ENCODE assay signal across 1 cellular context in genomic region chr7:101953248-101953819, GRCh38.
TF ChIP-seq lines count a peak whose summit lies in the region.

No MANE protein-coding gene starts in this region.

TF ChIP-seq in GM12878, 131 proteins besides CTCF, POLR2A, EP300 and RAD21 (continued from another document):
- TF ChIP-seq REST (IDR thresholded peaks at IDR 0.05; ENCODE audit: low read depth, low read length) (no peak), BRCA1 (IDR thresholded peaks at IDR 0.05; ENCODE audit: low read depth, low read length) (no peak), CBFB (IDR thresholded peaks at IDR 0.05; ENCODE audit: low read depth) (no peak), IKZF1 (conservative IDR thresholded peaks at IDR 0.05) (peak; percentile 44; the same call in 1 of the 2 replicates), ZNF207 (IDR thresholded peaks at IDR 0.05; ENCODE audit: borderline replicate concordance) (no peak), RCOR1 (conservative IDR thresholded peaks at IDR 0.05; ENCODE audit: low read depth, low read length) (0 out of 2 replicates have a peak, but pooled peaks have one; percentile 52), TAF1 (IDR thresholded peaks at IDR 0.05; ENCODE audit: borderline replicate concordance, low read depth, low read length) (no peak), BHLHE40 (IDR thresholded peaks at IDR 0.05; ENCODE audit: borderline replicate concordance in 1 of 2, low read depth in 2 of 2, low read length in 1 of 2) (peak; percentile 60 to 73; a peak in 3 of 4 replicates), NFYA (IDR thresholded peaks at IDR 0.05; ENCODE audit: borderline replicate concordance, low read depth, low read length) (no peak), NBN (IDR thresholded peaks at IDR 0.05) (no peak), SMAD1 (IDR thresholded peaks at IDR 0.05; ENCODE audit: low read depth, partially characterized antibody) (no peak), ATF7 (IDR thresholded peaks at IDR 0.05; ENCODE audit: low read depth) (peak; percentile 76), CBX5 (IDR thresholded peaks at IDR 0.05; ENCODE audit: low read depth) (no peak), CREM (IDR thresholded peaks at IDR 0.05; ENCODE audit: low read depth) (peak; percentile 70), EGR1 (IDR thresholded peaks at IDR 0.05; ENCODE audit: borderline replicate concordance in 1 of 2, low read depth in 2 of 2, low read length in 2 of 2) (no peak), ZBTB40 (IDR thresholded peaks at IDR 0.05; ENCODE audit: borderline replicate concordance) (no peak), ZNF384 (IDR thresholded peaks at IDR 0.05; ENCODE audit: borderline replicate concordance, low read depth, low read length) (0 out of 2 replicates have a peak, but pooled peaks have one; percentile 25), CHD1 (IDR thresholded peaks at IDR 0.05; ENCODE audit: low read depth, low read length) (no peak), PAX8 (IDR thresholded peaks at IDR 0.05) (no peak), E4F1 (IDR thresholded peaks at IDR 0.05; ENCODE audit: borderline replicate concordance, partially characterized antibody) (no peak), PRDM15 (CRISPR knock-in tag; IDR thresholded peaks at IDR 0.05) (no peak), MAX (IDR thresholded peaks at IDR 0.05; ENCODE audit: low read depth, low read length) (no peak), GATAD2B (conservative IDR thresholded peaks at IDR 0.05; ENCODE audit: low read depth) (no peak), BCLAF1 (IDR thresholded peaks at IDR 0.05) (no peak), TARDBP (IDR thresholded peaks at IDR 0.05; ENCODE audit: borderline replicate concordance) (no peak), HCFC1 (IDR thresholded peaks at IDR 0.05; ENCODE audit: low read length) (no peak), USF2 (IDR thresholded peaks at IDR 0.05; ENCODE audit: borderline replicate concordance, low read depth, low read length) (no peak), USF1 (IDR thresholded peaks at IDR 0.05; ENCODE audit: borderline replicate concordance, extremely low read length, insufficient read depth, low read depth, low read length) (no peak), PAX5 (IDR thresholded peaks at IDR 0.05; ENCODE audit: borderline replicate concordance, low read depth, low read length) (no peak), POU2F2 (IDR thresholded peaks at IDR 0.05; ENCODE audit: borderline replicate concordance, low read depth, low read length) (no peak), PBX3 (IDR thresholded peaks at IDR 0.05; ENCODE audit: insufficient replicate concordance, low read depth, low read length) (no peak), ZNF622 (IDR thresholded peaks at IDR 0.05) (no peak), CREB1 (IDR thresholded peaks at IDR 0.05; ENCODE audit: low read depth) (peak; percentile 78), JUNB (IDR thresholded peaks at IDR 0.05) (peak; percentile 87), YY1 (IDR thresholded peaks at IDR 0.05; ENCODE audit: low read depth, low read length) (no peak), RFX5 (IDR thresholded peaks at IDR 0.05; ENCODE audit: low read depth, low read length) (no peak)
